In genomic region chr5:15693933-15694332, GRCh38 we compare ENCODE assay signal across 14 cellular contexts.
DNase-seq lines count a peak whose midpoint lies in the region; ATAC-seq and TF ChIP-seq lines count a peak whose summit lies in the region.
"Had no signal": no experiment of that assay in that cellular context is flagged by ENCODE, and none has a peak within 500 bp of the region (broad histone marks: within the 10 kb centered on the region; RNA-seq: fewer than 3 reads in every experiment).

No MANE protein-coding gene starts in this region.

- DNase-seq in left ventricle myocardium inferior (no peak), left cardiac atrium (no peak), right cardiac atrium (peak in 1 of 3 donors; percentile 62), sciatic nerve (ENCODE audit: low spot score) (no peak), HCEC 1CT (no peak), PC-3 (no peak), mesenteric fat pad (ENCODE audit: low spot score) (no peak), esophagus squamous epithelium (lab: John Stamatoyannopoulos, UW) (no peak)
- DNase-seq: activated CD4-positive, alpha-beta T cell treated with anti-CD3 and anti-CD28 coated beads, Interleukin-2, amount 50 U/mL, for 1 hour; kidney glomerular epithelial cell; stimulated activated CD4-positive, alpha-beta T cell treated with anti-CD3 and anti-CD28 coated beads, Interleukin-4, amount 100 ng/mL, for 1 hour; stimulated activated naive CD8-positive, alpha-beta T cell treated with anti-CD3 and anti-CD28 coated beads, Interleukin-15, Interleukin-2, amounts not matched to agents 100 U/mL and 50 U/mL, for 24 hours had no signal

- intact Hi-C loops in left ventricle myocardium inferior (cut with micrococcal nuclease) (no loop called here), left cardiac atrium (cut with DNase I) (no loop called here), right cardiac atrium (cut with DNase I) (loop anchor here in 1 of 4 donors (5.0 kb wide), 1 partner anchor 93 kb away; no protein-coding TSS in a partner anchor), sciatic nerve (cut with DNase I) (no loop called here), PC-3 (cut with micrococcal nuclease) (no loop called here), esophagus squamous epithelium (cut with DNase I) (no loop called here)

- no peak for TF ChIP-seq POLR2A in esophagus squamous epithelium (IDR thresholded peaks at IDR 0.05)

- no peak overlapping the region for H2AFZ ChIP-seq in PC-3 (ENCODE audit: low read length)

- H3K36me3 ChIP-seq in left ventricle myocardium inferior (no peaks in the 10 kb centered on the region), PC-3 (ENCODE audit: low read depth, low read length) (no peaks in the 10 kb centered on the region), esophagus squamous epithelium (no peaks in the 10 kb centered on the region)
- H3K36me3 ChIP-seq: BLaER1, prostate gland had no signal

- no peaks in the 10 kb centered on the region for H3K79me2 ChIP-seq in PC-3 (ENCODE audit: low read length)

- H3F3A ChIP-seq in PC-3 (ENCODE audit: low read length, unreplicated experiment), result no peaks in the 10 kb centered on the region

- H3K4me1 ChIP-seq in left ventricle myocardium inferior (peaks cover 59% of the 10 kb centered on the region), right cardiac atrium (ENCODE audit: control insufficient read depth, insufficient read depth, low read length) (peaks cover 12% of the 10 kb centered on the region), PC-3 (ENCODE audit: insufficient read depth, low read length) (no peaks in the 10 kb centered on the region), esophagus squamous epithelium (peaks cover 0 to 26% (median 9%) of the 10 kb centered on the region in 3 donors)
- H3K4me1 ChIP-seq: BLaER1, prostate gland had no signal

- H4K20me1 ChIP-seq in PC-3 (ENCODE audit: low read length), result no peaks in the 10 kb centered on the region
- H4K20me1 ChIP-seq: BLaER1 had no signal

- POLR2A ChIA-PET in PC-3 (lab: Charles Lee; ENCODE audit: unreplicated experiment), result no interaction called here

- H3K4me2 ChIP-seq in PC-3 (ENCODE audit: low read length), result no peak overlapping the region
- H3K4me2 ChIP-seq: BLaER1 had no signal

- ATAC-seq in left cardiac atrium, result no peak
- peak; percentile 34 to 61 for ATAC-seq in right cardiac atrium
- peak; percentile 44 for ATAC-seq in sciatic nerve
- ATAC-seq in PC-3, result no peak
- ATAC-seq: stimulated activated naive CD8-positive, alpha-beta T cell treated with anti-CD3 and anti-CD28 coated beads, Interleukin-15, Interleukin-2, amounts not matched to agents 100 U/mL and 50 U/mL, for 24 hours had no signal

- H3K9me2 ChIP-seq in PC-3 (replicated peaks; ENCODE audit: low read length), result no peaks in the 10 kb centered on the region

- no peak overlapping the region for H3K9ac ChIP-seq in PC-3 (ENCODE audit: low read length)
- H3K9ac ChIP-seq: BLaER1 had no signal

- H3K9me3 ChIP-seq in left ventricle myocardium inferior (replicated peaks), result no peaks in the 10 kb centered on the region
- H3K9me3 ChIP-seq in right cardiac atrium (ENCODE audit: control insufficient read depth, low read length), result no peaks in the 10 kb centered on the region
- peaks cover 26% of the 10 kb centered on the region; the same call in 1 of the 2 replicates for H3K9me3 ChIP-seq in PC-3 (ENCODE audit: low read length)
- no peaks in the 10 kb centered on the region for H3K9me3 ChIP-seq in esophagus squamous epithelium
- H3K9me3 ChIP-seq: BLaER1, prostate gland had no signal

- CTCF ChIA-PET in PC-3 (lab: Charles Lee), result no interaction called here

- TF ChIP-seq CTCF in left ventricle myocardium inferior (IDR thresholded peaks at IDR 0.05; ENCODE audit: borderline replicate concordance) (no peak), PC-3 (conservative IDR thresholded peaks at IDR 0.05; ENCODE audit: low read depth, low read length) (no peak), esophagus squamous epithelium (IDR thresholded peaks at IDR 0.05) (no peak)

- BruUV-seq in PC-3 (replicated peaks; lab: Mats Ljungman, UMichigan), result no TSS peak

- H3K27ac ChIP-seq in left ventricle myocardium inferior (replicated peaks) (peak overlapping the region; percentile 53), right cardiac atrium (ENCODE audit: low read length) (no peak overlapping the region), PC-3 (ENCODE audit: low read length) (no peak overlapping the region), esophagus squamous epithelium (no peak overlapping the region)
- H3K27ac ChIP-seq: BLaER1 had no signal

- WGBS in right cardiac atrium, result 70% methylated on average over 6 of the region's 6 CpGs
- WGBS in esophagus squamous epithelium, 2 donors, result 85 to 93% methylated on average over 3 to 4 of the region's 6 CpGs

- H3K27me3 ChIP-seq in left ventricle myocardium inferior (ENCODE audit: low read depth) (no peaks in the 10 kb centered on the region), right cardiac atrium (ENCODE audit: control insufficient read depth, insufficient read depth) (no peaks in the 10 kb centered on the region), PC-3 (ENCODE audit: low read length) (no peaks in the 10 kb centered on the region), esophagus squamous epithelium (no peaks in the 10 kb centered on the region)
- H3K27me3 ChIP-seq: BLaER1 had no signal

- H3K4me3 ChIP-seq in left ventricle myocardium inferior, result no peak overlapping the region
- H3K4me3 ChIP-seq in right cardiac atrium (ENCODE audit: low read length), result no peak overlapping the region
- H3K4me3 ChIP-seq in PC-3 (ENCODE audit: low read length), result no peak overlapping the region
- H3K4me3 ChIP-seq in esophagus squamous epithelium, result no peak overlapping the region
- H3K4me3 ChIP-seq: BLaER1, prostate gland had no signal

Comparison
In these comparisons a context has a peak if more than half of its experiments do, and no peak if none do; other contexts are left out.
1. ATAC-seq: peak in right cardiac atrium (2 of 2) and sciatic nerve (single experiment); none in left cardiac atrium (0 of 2) and PC-3 (single experiment).